ENCODE assay signal across 18 cellular contexts in the genomic region with DNA sequence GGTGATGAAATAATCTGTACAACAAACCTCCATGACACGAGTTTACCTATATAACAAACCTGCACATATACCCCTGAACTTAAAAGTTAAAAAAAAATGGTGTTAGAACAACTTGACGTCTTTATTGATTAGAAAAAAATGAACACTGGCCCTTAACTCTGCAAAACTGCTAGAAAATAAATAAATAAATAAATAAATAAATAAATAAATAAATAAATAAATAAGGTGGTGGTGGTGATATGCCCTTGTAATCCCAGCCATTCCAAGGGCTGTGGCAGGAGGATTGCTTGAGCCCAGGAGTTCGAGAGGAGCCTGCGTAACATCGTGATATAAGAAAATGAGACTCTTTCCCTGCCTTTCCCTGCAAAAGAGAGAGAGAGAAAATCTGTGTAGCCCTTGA. TPM values are rescaled to one million over a fixed set of nuclear protein-coding genes. Genes with fewer than 3 reads are reported as not detected.
DNase-seq lines count a peak whose midpoint lies in the region; ATAC-seq, FAIRE-seq and TF ChIP-seq lines count a peak whose summit lies in the region.
"Had no signal": no experiment of that assay in that cellular context is flagged by ENCODE, and none has a peak within 500 bp of the region (broad histone marks: within the 10 kb centered on the region; RNA-seq: fewer than 3 reads in every experiment).

No MANE protein-coding gene starts in this region.

- POLR2A ChIA-PET in A549 (lab: Yijun Ruan, JAX): no interaction called here
- POLR2A ChIA-PET in A673 (lab: Charles Lee; ENCODE audit: low non-redundant PET): no interaction called here

- no peak overlapping the region for H3K9ac ChIP-seq in Karpas-422 (ENCODE audit: low read length)
- H3K9ac ChIP-seq: BLaER1 had no signal

- no peaks in the 10 kb centered on the region for H3K9me2 ChIP-seq in Karpas-422 (replicated peaks; ENCODE audit: insufficient read depth, low read length)

- peaks cover 49% of the 10 kb centered on the region for H3K4me1 Mint-ChIP-seq in nephron progenitor cell

- H3K27ac Mint-ChIP-seq in nephron progenitor cell: peak overlapping the region; percentile 95

- CTCF ChIA-PET in A549 (lab: Yijun Ruan, JAX): interaction anchor here (1.3 kb wide), 1 partner anchor 68 kb away, joined by 3 read pairs; no protein-coding TSS in a partner anchor
- CTCF ChIA-PET in A673 (lab: Charles Lee): no interaction called here

- no peak overlapping the region for H3K27ac ChIP-seq in A549
- H3K27ac ChIP-seq in A673 (ENCODE audit: low read depth, low read length, poor library complexity, severe bottlenecking): peak overlapping the region; percentile 10
- peak overlapping the region; percentile 67; the same call in 1 of the 2 replicates for H3K27ac ChIP-seq in Karpas-422 (ENCODE audit: low read length)
- H3K27ac ChIP-seq: BLaER1 had no signal

- H3K4me2 ChIP-seq in A549 (no peak overlapping the region), Karpas-422 (ENCODE audit: low read depth, low read length, poor library complexity, severe bottlenecking) (no peak overlapping the region)
- H3K4me2 ChIP-seq: BLaER1 had no signal

- ATAC-seq in A549 (no peak), HG02759 (IDR thresholded peaks at IDR 0.05; ENCODE audit: unreplicated experiment) (no peak)

- H3K79me2 ChIP-seq in Karpas-422 (ENCODE audit: low read length): peaks cover 98% of the 10 kb centered on the region

- H2AFZ ChIP-seq in Karpas-422 (ENCODE audit: low read length): no peak overlapping the region

- peaks cover 19% of the 10 kb centered on the region for H3K9me3 Mint-ChIP-seq in nephron progenitor cell
- H3K9me3 Mint-ChIP-seq: H9 had no signal

- TF ChIP-seq POLR2A in A549 (IDR thresholded peaks at IDR 0.05; ENCODE audit: low read length): no peak
- no peak for TF ChIP-seq POLR2A in lower leg skin (IDR thresholded peaks at IDR 0.05)

- H3K9me3 ChIP-seq in A549 (no peaks in the 10 kb centered on the region), A673 (ENCODE audit: low read depth, low read length, poor library complexity, severe bottlenecking) (no peaks in the 10 kb centered on the region), Karpas-422 (ENCODE audit: low read length) (no peaks in the 10 kb centered on the region)
- H3K9me3 ChIP-seq: BLaER1 had no signal

- 92% methylated on average over 5 of the region's 5 CpGs for WGBS in A549 (ENCODE audit: missing lambda C conversion rate)
- WGBS in lower leg skin, 2 donors: 94 to 96% methylated on average over 5 of the region's 5 CpGs

- peaks cover 65% of the 10 kb centered on the region for H4K20me1 ChIP-seq in Karpas-422 (ENCODE audit: insufficient read depth, low read depth, low read length)

- peaks cover 15% of the 10 kb centered on the region for H3K36me3 ChIP-seq in A673 (ENCODE audit: insufficient read depth, low read length, poor library complexity, severe bottlenecking)
- peaks cover 66% of the 10 kb centered on the region for H3K36me3 ChIP-seq in Karpas-422 (ENCODE audit: insufficient read depth, low read length)

- no peak for TF ChIP-seq RAD21 in A549 (conservative IDR thresholded peaks at IDR 0.05 in 1 of 2, IDR thresholded peaks at IDR 0.05 in 1 of 2)

- peaks cover 31% of the 10 kb centered on the region for H3K4me1 ChIP-seq in A549
- H3K4me1 ChIP-seq in A673 (ENCODE audit: insufficient read depth, low read length, poor library complexity, severe bottlenecking): peaks cover 53% of the 10 kb centered on the region
- peaks cover 94% of the 10 kb centered on the region for H3K4me1 ChIP-seq in Karpas-422 (ENCODE audit: low read length)

- no peak for FAIRE-seq in A549 (lab: Jason Lieb, UNC)
- FAIRE-seq: A204.1, H1 had no signal

- no peak for DNase-seq in A549 (ENCODE audit: low read depth in 1 of 2, low spot score in 1 of 2)
- DNase-seq in A673 (ENCODE audit: low spot score): no peak
- DNase-seq in Karpas-422: no peak
- no peak for DNase-seq in nephron progenitor cell
- no peak for DNase-seq in NCI-H774 (lab: John Stamatoyannopoulos, UW)
- no peak for DNase-seq in lower leg skin (ENCODE audit: low spot score in 2 of 2)
- no peak for DNase-seq in GDM1 (lab: John Stamatoyannopoulos, UW)
- DNase-seq: CD4-positive, alpha-beta memory T cell; DMS79; GF-D8; H9; KG1 had no signal

- H3K27me3 Mint-ChIP-seq in nephron progenitor cell (ENCODE audit: low read depth, poor library complexity): no peaks in the 10 kb centered on the region
- H3K27me3 Mint-ChIP-seq: CD4-positive, alpha-beta memory T cell; IgD-negative memory B cell had no signal

- intact Hi-C loops in A673 (cut with micrococcal nuclease; ENCODE audit: unreplicated experiment) (no loop called here), lower leg skin (cut with DNase I; ENCODE audit: low total_unique reads) (no loop called here)

- no TSS peak for BruUV-seq in A673 (replicated peaks; lab: Mats Ljungman, UMichigan)

- no peak overlapping the region for H3K4me3 Mint-ChIP-seq in nephron progenitor cell
- H3K4me3 Mint-ChIP-seq: CD14-positive monocyte; CD4-positive, alpha-beta memory T cell; H9; IgD-negative memory B cell had no signal

- peaks cover 78% of the 10 kb centered on the region for H3K36me3 Mint-ChIP-seq in nephron progenitor cell (ENCODE audit: low read depth)

- TF ChIP-seq EP300 in A549 (IDR thresholded peaks at IDR 0.05): no peak

- TF ChIP-seq CTCF in A549 (IDR thresholded peaks at IDR 0.05): no peak
- no peak for TF ChIP-seq CTCF in A673 (conservative IDR thresholded peaks at IDR 0.05; ENCODE audit: low read depth, low read length)
- no peak for TF ChIP-seq CTCF in nephron progenitor cell (IDR thresholded peaks at IDR 0.05)
- no peak for TF ChIP-seq CTCF in lower leg skin (IDR thresholded peaks at IDR 0.05)

- H3K27me3 ChIP-seq in A673 (replicated peaks; ENCODE audit: insufficient read depth, low read depth, low read length, poor library complexity): no peaks in the 10 kb centered on the region
- H3K27me3 ChIP-seq in Karpas-422 (ENCODE audit: low read length): no peaks in the 10 kb centered on the region
- H3K27me3 ChIP-seq: BLaER1 had no signal

- no peak overlapping the region for H3K4me3 ChIP-seq in A549
- H3K4me3 ChIP-seq in A673 (ENCODE audit: low read depth, low read length, poor library complexity, severe bottlenecking): no peak overlapping the region
- H3K4me3 ChIP-seq in Karpas-422 (ENCODE audit: low read length): no peak overlapping the region
- H3K4me3 ChIP-seq in lower leg skin (ENCODE audit: low read depth, poor library complexity, severe bottlenecking): no peak overlapping the region
- H3K4me3 ChIP-seq: BLaER1 had no signal

TF ChIP-seq in A549, 52 proteins besides CTCF, POLR2A, EP300 and RAD21:
- TF ChIP-seq, protein P1, sequence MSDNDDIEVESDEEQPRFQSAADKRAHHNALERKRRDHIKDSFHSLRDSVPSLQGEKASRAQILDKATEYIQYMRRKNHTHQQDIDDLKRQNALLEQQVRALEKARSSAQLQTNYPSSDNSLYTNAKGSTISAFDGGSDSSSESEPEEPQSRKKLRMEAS (IDR thresholded peaks at IDR 0.05): no peak
- peak; percentile 93 for TF ChIP-seq ZC3H11A (IDR thresholded peaks at IDR 0.05)

RNA-seq across cellular contexts. Expression of gene TOP1, which starts 30.6 kb away (rescaled TPM):
- 20.8 and 28.3 TPM in 2 replicates for polyA plus RNA-seq in A549 (2011; rRNA removed)
- polyA plus RNA-seq in A549 (2012; cell fraction: cytosol; rRNA removed): 6.5 and 6.9 TPM in 2 replicates
- 7.5 and 10.8 TPM in 2 replicates for polyA plus RNA-seq in A549 (2012; cell fraction: nucleus; rRNA removed)
- 68.0 to 73.7 TPM (median 70.6 TPM) in 3 replicates for polyA plus RNA-seq in A549 (2017; fragmentation: RNase III; extraction: RNeasy Plus Mini Kit Qiagen cat#74134 plus additional on column Dnase treatment)
- polyA minus RNA-seq in A549 (2011; rRNA and poly(A)+ RNA removed): 13.2 and 15.6 TPM in 2 replicates
- total RNA-seq in A673 (2021): 108 and 125 TPM in 2 replicates
- 89.5 and 101 TPM in 2 replicates for total RNA-seq in Karpas-422 (2014; rRNA removed; shearing (Covaris generic); ENCODE audit: low replicate concordance)
- total RNA-seq in lower leg skin: 10 to 100 TPM; 29.8 to 37.1 (median 31.9) TPM

Comparison
In these comparisons a context has a peak if more than half of its experiments do, and no peak if none do; other contexts are left out.
1. H3K27ac ChIP-seq: peak in A673 (single experiment) and Karpas-422 (single experiment); none in A549 (0 of 2).